Comparison of ENCODE assay signal across 24 cellular contexts in the genomic region with DNA sequence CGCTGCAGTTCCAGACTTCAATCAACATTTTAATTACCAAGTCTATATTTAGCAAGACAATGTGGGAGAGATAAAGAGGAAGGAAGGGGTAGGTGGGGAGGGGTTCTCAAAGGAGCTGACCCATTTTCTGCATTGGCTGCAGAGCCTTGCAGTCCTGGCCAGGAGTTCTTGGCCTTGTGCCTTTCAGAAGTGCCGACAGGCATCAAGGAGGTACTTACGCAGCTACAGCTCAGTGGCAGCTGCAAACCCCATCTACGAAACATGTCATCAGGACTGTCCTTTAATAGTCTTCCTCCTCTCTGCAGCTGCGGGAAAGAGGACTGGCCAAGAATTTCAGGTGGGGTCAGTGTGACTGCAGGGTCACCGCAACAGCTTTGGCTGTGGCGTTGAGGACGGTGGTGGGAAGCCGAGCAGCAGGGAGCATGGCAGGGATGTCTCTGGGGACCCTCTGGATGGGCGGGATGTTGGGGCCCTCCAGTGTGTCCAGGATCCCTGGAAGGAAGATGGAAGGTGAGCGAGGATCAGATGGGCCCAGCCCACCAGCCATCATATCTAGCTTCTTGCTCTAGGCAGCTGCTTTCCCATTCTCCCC. TPM values are rescaled to one million over a fixed set of nuclear protein-coding genes. Genes with fewer than 3 reads are reported as not detected.
DNase-seq lines count a peak whose midpoint lies in the region; ATAC-seq and TF ChIP-seq lines count a peak whose summit lies in the region.
"Had no signal": no experiment of that assay in that cellular context is flagged by ENCODE, and none has a peak within 500 bp of the region (broad histone marks: within the 10 kb centered on the region; RNA-seq: fewer than 3 reads in every experiment).

No MANE protein-coding gene starts in this region.

- no peak overlapping the region for H3K4ac ChIP-seq in IMR-90 (ENCODE audit: low read depth, low read length)

- no peaks in the 10 kb centered on the region for H3K9me3 Mint-ChIP-seq in CD4-positive, alpha-beta T cell
- H3K9me3 Mint-ChIP-seq in glutamatergic neuron (ENCODE audit: unreplicated experiment) (peaks cover 9% of the 10 kb centered on the region), neural progenitor cell (no peaks in the 10 kb centered on the region)
- H3K9me3 Mint-ChIP-seq in activated T-cell treated with anti-CD3 and anti-CD28 coated beads, Interleukin-2, amount 50 U/mL, for 72 hours: no peaks in the 10 kb centered on the region

- ATAC-seq in CD4-positive, alpha-beta T cell (ENCODE audit: poor library complexity): no peak
- no peak for ATAC-seq in IMR-90 (ENCODE audit: low read depth)
- ATAC-seq in stimulated activated naive CD8-positive, alpha-beta T cell treated with anti-CD3 and anti-CD28 coated beads, Interleukin-15, Interleukin-2, amounts not matched to agents 100 U/mL and 50 U/mL, for 24 hours: no peak
- ATAC-seq in activated T-cell treated with anti-CD3 and anti-CD28 coated beads, Interleukin-2, amount 50 U/mL, for 72 hours (replicated peaks in 1 of 2): no peak
- ATAC-seq: PC-3 had no signal

- peaks cover 20% of the 10 kb centered on the region for H3K27me3 Mint-ChIP-seq in CD4-positive, alpha-beta T cell
- peaks cover 20% of the 10 kb centered on the region for H3K27me3 Mint-ChIP-seq in glutamatergic neuron (ENCODE audit: unreplicated experiment)
- H3K27me3 Mint-ChIP-seq in neural progenitor cell (ENCODE audit: insufficient read depth, low read depth): peaks cover 8% of the 10 kb centered on the region
- H3K27me3 Mint-ChIP-seq in activated T-cell treated with anti-CD3 and anti-CD28 coated beads, Interleukin-2, amount 50 U/mL, for 72 hours (ENCODE audit: low read depth): peaks cover 23% of the 10 kb centered on the region

- H4K5ac ChIP-seq in IMR-90 (ENCODE audit: low read depth, low read length): no peak overlapping the region

- H3K27ac ChIP-seq in CD4-positive, alpha-beta T cell (ENCODE audit: low read depth, low read length): no peak overlapping the region
- H3K27ac ChIP-seq in IMR-90 (ENCODE audit: insufficient read depth, low read length) (no peak overlapping the region), neural progenitor cell (no peak overlapping the region), suprapubic skin (no peak overlapping the region), ovary (no peak overlapping the region)
- H3K27ac ChIP-seq: WERI-Rb-1 had no signal

- peaks cover 18% of the 10 kb centered on the region for H3F3A ChIP-seq in neural progenitor cell (ENCODE audit: low read depth)

- no peaks in the 10 kb centered on the region for H3K9me3 ChIP-seq in CD4-positive, alpha-beta T cell (ENCODE audit: control insufficient read depth, low read length)
- no peaks in the 10 kb centered on the region for H3K9me3 ChIP-seq in IMR-90 (ENCODE audit: control insufficient read depth, insufficient read depth, low read length)
- H3K9me3 ChIP-seq in neural progenitor cell (ENCODE audit: low read depth): no peaks in the 10 kb centered on the region
- H3K9me3 ChIP-seq in suprapubic skin: no peaks in the 10 kb centered on the region
- H3K9me3 ChIP-seq in ovary: no peaks in the 10 kb centered on the region

- POLR2A ChIA-PET in CD4-positive, alpha-beta T cell (lab: Charles Lee): no interaction called here
- POLR2A ChIA-PET in IMR-90 (lab: Charles Lee; ENCODE audit: unreplicated experiment): no interaction called here

- no peak overlapping the region for H2BK5ac ChIP-seq in IMR-90 (ENCODE audit: low read depth, low read length, poor library complexity, severe bottlenecking)

- H3K9ac ChIP-seq in IMR-90 (ENCODE audit: low read depth, low read length) (no peak overlapping the region), neural progenitor cell (no peak overlapping the region)

- TF ChIP-seq RAD21 in IMR-90 (IDR thresholded peaks at IDR 0.05; ENCODE audit: low read length): no peak

- no peak overlapping the region for H2BK20ac ChIP-seq in IMR-90 (ENCODE audit: low read depth, low read length)

- H2BK15ac ChIP-seq in IMR-90 (ENCODE audit: low read depth, low read length): no peak overlapping the region

- no peak overlapping the region for H2AFZ ChIP-seq in IMR-90 (replicated peaks; ENCODE audit: low read length, poor library complexity)
- no peak overlapping the region for H2AFZ ChIP-seq in neural progenitor cell (replicated peaks)

- H3K9me1 ChIP-seq in IMR-90 (ENCODE audit: insufficient read depth, low read length): peaks cover 12% of the 10 kb centered on the region; the same call in 1 of the 2 replicates

- H4K8ac ChIP-seq in IMR-90 (ENCODE audit: low read depth in 2 of 2, low read length in 2 of 2): no peak overlapping the region

- peaks cover 38% of the 10 kb centered on the region for H3K36me3 Mint-ChIP-seq in CD4-positive, alpha-beta T cell (ENCODE audit: low read depth)
- H3K36me3 Mint-ChIP-seq in glutamatergic neuron (ENCODE audit: unreplicated experiment) (peaks cover 8% of the 10 kb centered on the region), neural progenitor cell (peaks cover 22% of the 10 kb centered on the region)
- H3K36me3 Mint-ChIP-seq in activated T-cell treated with anti-CD3 and anti-CD28 coated beads, Interleukin-2, amount 50 U/mL, for 72 hours (ENCODE audit: insufficient read depth in 2 of 2): peaks cover 5 to 7% of the 10 kb centered on the region in 2 donors

- H3K79me1 ChIP-seq in IMR-90 (ENCODE audit: low read depth in 1 of 2, low read length in 2 of 2): peaks cover 14 to 25% of the 10 kb centered on the region in 2 experiments

- peak overlapping the region; percentile 4 for H3K27ac Mint-ChIP-seq in CD4-positive, alpha-beta T cell
- H3K27ac Mint-ChIP-seq in glutamatergic neuron (ENCODE audit: unreplicated experiment): no peak overlapping the region
- H3K27ac Mint-ChIP-seq in neural progenitor cell: no peak overlapping the region
- no peak overlapping the region for H3K27ac Mint-ChIP-seq in activated T-cell treated with anti-CD3 and anti-CD28 coated beads, Interleukin-2, amount 50 U/mL, for 72 hours

- dilution Hi-C loops in IMR-90 (cut with HindIII; ENCODE audit: low sequenced_read_pairs, unreplicated experiment): no loop called here

- H3K23ac ChIP-seq in IMR-90 (ENCODE audit: low read depth, low read length): no peak overlapping the region

- peak overlapping the region; percentile 76 for H3K4me3 Mint-ChIP-seq in CD4-positive, alpha-beta T cell
- H3K4me3 Mint-ChIP-seq in glutamatergic neuron (ENCODE audit: unreplicated experiment): peak overlapping the region; percentile 24
- H3K4me3 Mint-ChIP-seq in neural progenitor cell: peak overlapping the region; percentile 10
- H3K4me3 Mint-ChIP-seq in activated T-cell treated with anti-CD3 and anti-CD28 coated beads, Interleukin-2, amount 50 U/mL, for 72 hours: no peak overlapping the region

- H3K14ac ChIP-seq in IMR-90 (replicated peaks; ENCODE audit: low read depth, low read length): no peak overlapping the region

- H2AK9ac ChIP-seq in IMR-90 (replicated peaks; ENCODE audit: low read depth, low read length, poor library complexity): no peak overlapping the region

- 93% methylated on average over 4 of the region's 11 CpGs; no CpG with 5 or more reads in 1 of the 2 experiments for WGBS in IMR-90 (ENCODE audit: extremely low coverage in 2 of 2, insufficient read length in 1 of 2), 2 experiments
- WGBS in suprapubic skin: 84% methylated on average over 11 of the region's 11 CpGs
- WGBS in ovary, 3 donors: 74 to 82% (median 77%) methylated on average over 11 of the region's 11 CpGs

- H3K18ac ChIP-seq in IMR-90 (ENCODE audit: low read depth, low read length): no peak overlapping the region

- H3K4me2 ChIP-seq in IMR-90 (ENCODE audit: low read depth, low read length): no peak overlapping the region
- no peak overlapping the region for H3K4me2 ChIP-seq in neural progenitor cell

- H4K20me1 ChIP-seq in IMR-90 (ENCODE audit: insufficient read depth, low read length) (peaks cover 8% of the 10 kb centered on the region; the same call in 1 of the 2 replicates), neural progenitor cell (ENCODE audit: low read depth) (peaks cover 38% of the 10 kb centered on the region)

- peaks cover 20% of the 10 kb centered on the region for H3K27me3 ChIP-seq in CD4-positive, alpha-beta T cell (ENCODE audit: control insufficient read depth, insufficient read depth, low read length)
- H3K27me3 ChIP-seq in IMR-90 (ENCODE audit: control insufficient read depth, insufficient read depth, low read length): no peaks in the 10 kb centered on the region
- H3K27me3 ChIP-seq in neural progenitor cell: peaks cover 35% of the 10 kb centered on the region
- no peaks in the 10 kb centered on the region for H3K27me3 ChIP-seq in suprapubic skin
- H3K27me3 ChIP-seq in ovary: no peaks in the 10 kb centered on the region

- no peak for TF ChIP-seq EP300 in suprapubic skin (IDR thresholded peaks at IDR 0.05)
- TF ChIP-seq EP300 in ovary (IDR thresholded peaks at IDR 0.05): no peak

- no peak overlapping the region for H4K91ac ChIP-seq in IMR-90 (ENCODE audit: insufficient read depth, low read depth, low read length)

- DNase-seq in CD4-positive, alpha-beta T cell: no peak
- DNase-seq in IMR-90: no peak
- no peak for DNase-seq in glutamatergic neuron
- no peak for DNase-seq in neural progenitor cell (ENCODE audit: low spot score)
- DNase-seq in stimulated activated naive CD8-positive, alpha-beta T cell treated with anti-CD3 and anti-CD28 coated beads, Interleukin-15, Interleukin-2, amounts not matched to agents 100 U/mL and 50 U/mL, for 24 hours: no peak
- no peak for DNase-seq in suprapubic skin (ENCODE audit: low spot score in 2 of 2)
- no peak for DNase-seq in ovary
- no peak for DNase-seq in activated T-cell treated with anti-CD3 and anti-CD28 coated beads, Interleukin-2, amount 50 U/mL, for 72 hours
- DNase-seq: activated CD4-positive, alpha-beta T cell treated with anti-CD3 and anti-CD28 coated beads, Interleukin-2, amount 50 U/mL, for 48 hours; activated effector memory CD4-positive, alpha-beta T cell treated with anti-CD3 and anti-CD28 coated beads, Interleukin-2, amount 50 U/mL, for 16 hours; AML-193; amniotic stem cell; cerebellar nuclear complex; erythroblast; KG1; MV-4-11; NCI-H187; NCI-H226; NCI-H774; PC-3; WERI-Rb-1 had no signal

- H3K79me2 ChIP-seq in neural progenitor cell (ENCODE audit: low read depth): peaks cover 28% of the 10 kb centered on the region

- H3K56ac ChIP-seq in IMR-90 (ENCODE audit: extremely low read depth, insufficient read depth, low read length): no peak overlapping the region

- H3K4me1 Mint-ChIP-seq in CD4-positive, alpha-beta T cell (ENCODE audit: low read depth): peaks cover 38% of the 10 kb centered on the region
- H3K4me1 Mint-ChIP-seq in glutamatergic neuron (ENCODE audit: low read depth, unreplicated experiment) (peaks cover 19% of the 10 kb centered on the region), neural progenitor cell (peaks cover 28% of the 10 kb centered on the region)
- H3K4me1 Mint-ChIP-seq in activated T-cell treated with anti-CD3 and anti-CD28 coated beads, Interleukin-2, amount 50 U/mL, for 72 hours (ENCODE audit: low read depth): peaks cover 17% of the 10 kb centered on the region

- H3K4me3 ChIP-seq in IMR-90 (ENCODE audit: insufficient read depth, low read depth, low read length): no peak overlapping the region
- no peak overlapping the region for H3K4me3 ChIP-seq in neural progenitor cell
- H3K4me3 ChIP-seq in suprapubic skin: no peak overlapping the region
- H3K4me3 ChIP-seq in ovary: no peak overlapping the region

- BruUV-seq in IMR-90 (replicated peaks; lab: Mats Ljungman, UMichigan): TSS peak; percentile 78

- intact Hi-C loops in CD4-positive, alpha-beta T cell (cut with DNase I, micrococcal nuclease): no loop called here
- intact Hi-C loops in IMR-90 (cut with micrococcal nuclease) (no loop called here), ovary (cut with DNase I) (loop anchor here in 1 of 4 donors (5.0 kb wide), 1 partner anchor 665 kb away; no protein-coding TSS in a partner anchor)

- in situ Hi-C loops in IMR-90 (cut with MboI; ENCODE audit: low sequenced_read_pairs): no loop called here

- TF ChIP-seq POLR2A in IMR-90 (IDR thresholded peaks at IDR 0.05; ENCODE audit: low read depth, low read length): no peak
- TF ChIP-seq POLR2A in suprapubic skin (IDR thresholded peaks at IDR 0.05): no peak
- no peak for TF ChIP-seq POLR2A in ovary (IDR thresholded peaks at IDR 0.05)

- no peak overlapping the region for H2BK120ac ChIP-seq in IMR-90 (ENCODE audit: low read depth, low read length)

- H2AK5ac ChIP-seq in IMR-90 (ENCODE audit: low read depth, low read length): no peak overlapping the region

- CTCF ChIA-PET in CD4-positive, alpha-beta T cell (lab: Charles Lee): no interaction called here
- CTCF ChIA-PET in IMR-90 (lab: Yijun Ruan, JAX): no interaction called here

- H3K36me3 ChIP-seq in IMR-90 (ENCODE audit: control insufficient read depth, insufficient read depth, low read length): peaks cover 38% of the 10 kb centered on the region
- H3K36me3 ChIP-seq in neural progenitor cell: peaks cover 8% of the 10 kb centered on the region
- H3K36me3 ChIP-seq in suprapubic skin: peaks cover 44% of the 10 kb centered on the region
- H3K36me3 ChIP-seq in ovary: no peaks in the 10 kb centered on the region

- no peak for TF ChIP-seq CTCF in CD4-positive, alpha-beta T cell (IDR thresholded peaks at IDR 0.05)
- no peak for TF ChIP-seq CTCF in IMR-90 (conservative IDR thresholded peaks at IDR 0.05; ENCODE audit: low read depth, low read length)
- no peak for TF ChIP-seq CTCF in glutamatergic neuron (IDR thresholded peaks at IDR 0.05; ENCODE audit: partially characterized antibody, unreplicated experiment)
- TF ChIP-seq CTCF in neural progenitor cell (IDR thresholded peaks at IDR 0.05): no peak
- no peak for TF ChIP-seq CTCF in suprapubic skin (IDR thresholded peaks at IDR 0.05)
- no peak for TF ChIP-seq CTCF in ovary (IDR thresholded peaks at IDR 0.05)

- H3K4me1 ChIP-seq in IMR-90 (ENCODE audit: control insufficient read depth, insufficient read depth, low read length): peaks cover 10% of the 10 kb centered on the region
- peaks cover 7% of the 10 kb centered on the region for H3K4me1 ChIP-seq in neural progenitor cell
- H3K4me1 ChIP-seq in suprapubic skin: peaks cover 54% of the 10 kb centered on the region
- H3K4me1 ChIP-seq in ovary (ENCODE audit: insufficient read depth): peaks cover 16% of the 10 kb centered on the region

RNA-seq across cellular contexts. Expression of a gene that starts 1.8 kb away (rescaled TPM):
- total RNA-seq in CD4-positive, alpha-beta T cell: under 1 TPM; 0.45 to 0.52 TPM
- total RNA-seq in IMR-90 (2012; rRNA removed): under 0.01 TPM in 2 replicates
- polyA plus RNA-seq in IMR-90 (2012; rRNA removed): 0.23 and 0.31 TPM in 2 replicates
- 0.51 and 0.55 TPM in 2 replicates for polyA plus RNA-seq in IMR-90 (2012; cell fraction: cytosol; rRNA removed)
- polyA plus RNA-seq in IMR-90 (2012; cell fraction: nucleus; rRNA removed; ENCODE audit: low replicate concordance): 0.26 and 0.49 TPM in 2 replicates
- 1.2 TPM for total RNA-seq in glutamatergic neuron (ENCODE audit: unreplicated experiment)
- total RNA-seq in neural progenitor cell (ENCODE audit: low replicate concordance): 0.37 TPM in 1 of 2 replicates, not detected in the other
- under 1 TPM in 2 of 4 donors, not detected in 2; 0.34 to 0.42 TPM for total RNA-seq in suprapubic skin
- total RNA-seq in ovary: 1 to 10 TPM; 1.1 to 4.8 (median 2.0) TPM
- polyA plus RNA-seq in ovary: under 1 TPM; 0.13 to 0.30 TPM
- total RNA-seq in activated T-cell treated with anti-CD3 and anti-CD28 coated beads, Interleukin-2, amount 50 U/mL, for 72 hours: under 1 TPM; 0.32 to 0.43 TPM
- total RNA-seq: kidney epithelial cell, urinary bladder had no signal

RNA-seq across cellular contexts. Expression of a gene that starts 4.8 kb away (rescaled TPM):
- 10 to 100 TPM; 36.5 to 37.9 TPM for total RNA-seq in CD4-positive, alpha-beta T cell
- total RNA-seq in IMR-90 (2012; rRNA removed) (114 and 120 TPM in 2 replicates), glutamatergic neuron (ENCODE audit: unreplicated experiment) (198 TPM), neural progenitor cell (ENCODE audit: low replicate concordance) (102 and 117 TPM in 2 replicates), suprapubic skin (100 to 1,000 TPM in 1 of 4 donors, 10 to 100 TPM in 3; 69.8 to 115 (median 84.6) TPM), ovary (10 to 100 TPM; 47.0 to 81.8 (median 71.4) TPM)
- polyA plus RNA-seq in IMR-90 (2012; rRNA removed) (193 and 207 TPM in 2 replicates), ovary (100 to 1,000 TPM; 107 to 143 TPM)
- polyA plus RNA-seq in IMR-90 (2012; cell fraction: cytosol; rRNA removed): 112 and 320 TPM in 2 replicates
- polyA plus RNA-seq in IMR-90 (2012; cell fraction: nucleus; rRNA removed; ENCODE audit: low replicate concordance): 295 and 320 TPM in 2 replicates
- 10 to 100 TPM; 63.9 to 64.4 TPM for total RNA-seq in activated T-cell treated with anti-CD3 and anti-CD28 coated beads, Interleukin-2, amount 50 U/mL, for 72 hours

RNA-seq across cellular contexts. Expression of a gene that starts 5.0 kb away (rescaled TPM):
- total RNA-seq in CD4-positive, alpha-beta T cell: 10 to 100 TPM; 46.6 to 47.8 TPM
- 69.4 and 72.6 TPM in 2 replicates for total RNA-seq in IMR-90 (2012; rRNA removed)
- 46.1 and 48.4 TPM in 2 replicates for polyA plus RNA-seq in IMR-90 (2012; rRNA removed)
- 15.8 and 35.9 TPM in 2 replicates for polyA plus RNA-seq in IMR-90 (2012; cell fraction: cytosol; rRNA removed)
- 38.4 and 105 TPM in 2 replicates for polyA plus RNA-seq in IMR-90 (2012; cell fraction: nucleus; rRNA removed; ENCODE audit: low replicate concordance)
- 18.9 TPM for total RNA-seq in glutamatergic neuron (ENCODE audit: unreplicated experiment)
- 23.2 and 24.4 TPM in 2 replicates for total RNA-seq in neural progenitor cell (ENCODE audit: low replicate concordance)
- total RNA-seq in suprapubic skin: 10 to 100 TPM; 31.1 to 44.7 (median 35.6) TPM
- total RNA-seq in ovary: 10 to 100 TPM; 18.1 to 48.6 (median 32.0) TPM
- polyA plus RNA-seq in ovary: 10 to 100 TPM; 29.3 to 33.7 TPM
- total RNA-seq in activated T-cell treated with anti-CD3 and anti-CD28 coated beads, Interleukin-2, amount 50 U/mL, for 72 hours: 10 to 100 TPM; 39.1 to 42.4 TPM

RNA-seq across cellular contexts. Expression of a gene that starts 34.5 kb away (rescaled TPM):
- total RNA-seq in CD4-positive, alpha-beta T cell: 10 to 100 TPM; 23.6 to 24.4 TPM
- total RNA-seq in IMR-90 (2012; rRNA removed) (12.2 and 12.5 TPM in 2 replicates), glutamatergic neuron (ENCODE audit: unreplicated experiment) (30.9 TPM), neural progenitor cell (ENCODE audit: low replicate concordance) (12.9 and 31.4 TPM in 2 replicates), suprapubic skin (10 to 100 TPM; 17.8 to 32.4 (median 30.6) TPM), ovary (10 to 100 TPM; 21.8 to 44.8 (median 34.5) TPM)
- polyA plus RNA-seq in IMR-90 (2012; rRNA removed) (34.2 and 35.8 TPM in 2 replicates), ovary (10 to 100 TPM; 12.9 to 29.8 TPM)
- 32.2 and 36.9 TPM in 2 replicates for polyA plus RNA-seq in IMR-90 (2012; cell fraction: cytosol; rRNA removed)
- 136 and 192 TPM in 2 replicates for polyA plus RNA-seq in IMR-90 (2012; cell fraction: nucleus; rRNA removed; ENCODE audit: low replicate concordance)
- 10 to 100 TPM; 68.6 to 77.2 TPM for total RNA-seq in activated T-cell treated with anti-CD3 and anti-CD28 coated beads, Interleukin-2, amount 50 U/mL, for 72 hours

RNA-seq across cellular contexts. Expression of a gene that starts 56.6 kb away (rescaled TPM):
- under 1 TPM; 0.19 to 0.36 TPM for total RNA-seq in CD4-positive, alpha-beta T cell
- total RNA-seq in IMR-90 (2012; rRNA removed) (0.90 and 1.1 TPM in 2 replicates), glutamatergic neuron (ENCODE audit: unreplicated experiment) (2.2 TPM), neural progenitor cell (ENCODE audit: low replicate concordance) (1.1 TPM in 1 of 2 replicates, not detected in the other), suprapubic skin (10 to 100 TPM; 23.6 to 61.7 (median 32.3) TPM), ovary (1 to 10 TPM in 4 of 7 donors, under 1 TPM in 3; 0.18 to 6.0 (median 1.0) TPM)
- polyA plus RNA-seq in IMR-90 (2012; rRNA removed) (2.8 and 3.0 TPM in 2 replicates), ovary (under 1 TPM; 0.33 to 0.92 TPM)
- 5.5 and 6.7 TPM in 2 replicates for polyA plus RNA-seq in IMR-90 (2012; cell fraction: cytosol; rRNA removed)
- 1.4 and 4.8 TPM in 2 replicates for polyA plus RNA-seq in IMR-90 (2012; cell fraction: nucleus; rRNA removed; ENCODE audit: low replicate concordance)
- total RNA-seq in activated T-cell treated with anti-CD3 and anti-CD28 coated beads, Interleukin-2, amount 50 U/mL, for 72 hours: 1 to 10 TPM; 1.6 to 2.6 TPM
- total RNA-seq: kidney epithelial cell, mesenteric fat pad had no signal

Comparison
In these comparisons a context has a peak if more than half of its experiments do, and no peak if none do; other contexts are left out.
1. H3K4me3 Mint-ChIP-seq: peak in CD4-positive, alpha-beta T cell (single experiment), glutamatergic neuron (single experiment) and neural progenitor cell (single experiment); none in activated T-cell treated with anti-CD3 and anti-CD28 coated beads, Interleukin-2, amount 50 U/mL, for 72 hours (0 of 2).